Comparison of ENCODE assay signal across 8 cellular contexts in genomic region chr19:48738557-48739399, GRCh38. TPM values are rescaled to one million over a fixed set of nuclear protein-coding genes. Genes with fewer than 3 reads are reported as not detected.
DNase-seq lines count a peak whose midpoint lies in the region; ATAC-seq and TF ChIP-seq lines count a peak whose summit lies in the region.

No MANE protein-coding gene starts in this region.

- no peak overlapping the region for H3K27ac Mint-ChIP-seq in T-helper 17 cell

- peak overlapping the region; percentile 66 for H3K27ac ChIP-seq in angular gyrus (ENCODE audit: low read depth, low read length)
- H3K27ac ChIP-seq in right atrium auricular region = peak overlapping the region; percentile 79 to 80
- H3K27ac ChIP-seq in psoas muscle = peak overlapping the region; percentile 78

- POLR2A ChIA-PET in HEK293T (lab: Yijun Ruan, JAX) = interaction anchor here (0.5 to 3.0 kb wide), 16 partner anchors 8 to 120 kb away, joined by 3 to 17 read pairs (median 4); partner anchors contain the start of genes CA11, IZUMO1, MAMSTR and RPL18

- ATAC-seq in T-helper 17 cell (peak; percentile 94), psoas muscle (peak; percentile 91 to 94 (median 92))

- CTCF ChIA-PET in HEK293T (lab: Yijun Ruan, JAX) = interaction anchor here (0.8 to 1.4 kb wide), 3 partner anchors 49 to 93 kb away, joined by 3 to 4 read pairs (median 4); partner anchors contain the start of gene CA11

- H3K36me3 ChIP-seq in right atrium auricular region (no peaks in the 10 kb centered on the region), psoas muscle (ENCODE audit: insufficient read depth in 1 of 2, low read depth in 1 of 2) (peaks cover 0 to 6% of the 10 kb centered on the region in 2 donors)

- peak overlapping the region; percentile 55 to 63 for H3K4me3 ChIP-seq in right atrium auricular region
- H3K4me3 ChIP-seq in psoas muscle = peak overlapping the region; percentile 68

- H3K4me1 ChIP-seq in right atrium auricular region (peaks cover 0 to 17% of the 10 kb centered on the region in 2 donors), psoas muscle (peaks cover 5% of the 10 kb centered on the region)

- peaks cover 13% of the 10 kb centered on the region for H3K4me1 Mint-ChIP-seq in T-helper 17 cell

- DNase-seq in EH (ENCODE audit: low read depth) (peak; percentile 83), HEK293T (ENCODE audit: extremely low spot score) (peak; percentile 98), NCI-H146 (lab: John Stamatoyannopoulos, UW) (peak; percentile 96), T-helper 17 cell (peak; percentile 86 to 97 (median 92)), right atrium auricular region (ENCODE audit: low spot score) (peak; percentile 84), psoas muscle (peak; percentile 94 to 96), ureter (ENCODE audit: low spot score) (peak; percentile 95)

- WGBS in psoas muscle, 3 donors = 2 to 3% (median 2%) methylated on average over 38 to 94 of the region's 95 CpGs

- intact Hi-C loops in psoas muscle (cut with DNase I) = loop anchor here in 1 of 2 donors (5.0 kb wide), 1 partner anchor 61 kb away; no protein-coding TSS in a partner anchor

- H3K4me3 Mint-ChIP-seq in T-helper 17 cell = peak overlapping the region; percentile 60

- H3K27me3 Mint-ChIP-seq in T-helper 17 cell = no peaks in the 10 kb centered on the region

- TF ChIP-seq CTCF in right atrium auricular region (IDR thresholded peaks at IDR 0.05) = peak; percentile 55 to 66
- TF ChIP-seq CTCF in psoas muscle (IDR thresholded peaks at IDR 0.05) = peak; percentile 47

- H3K9me3 ChIP-seq in T-helper 17 cell (ENCODE audit: control insufficient read depth, low read length, poor library complexity, severe bottlenecking) (no peaks in the 10 kb centered on the region), right atrium auricular region (no peaks in the 10 kb centered on the region), psoas muscle (no peaks in the 10 kb centered on the region)

- H3K27me3 ChIP-seq in right atrium auricular region = no peaks in the 10 kb centered on the region
- H3K27me3 ChIP-seq in psoas muscle (ENCODE audit: insufficient read depth in 3 of 3, low read length in 2 of 3) = no peaks in the 10 kb centered on the region

- no peaks in the 10 kb centered on the region for H3K36me3 Mint-ChIP-seq in T-helper 17 cell (ENCODE audit: low read depth)

TF ChIP-seq in HEK293T, 16 proteins besides CTCF, POLR2A, EP300 and RAD21:
- TF ChIP-seq FOXK2 (IDR thresholded peaks at IDR 0.05) (no peak), ELF4 (IDR thresholded peaks at IDR 0.05) (no peak), ARNT (IDR thresholded peaks at IDR 0.05) (0 out of 2 replicates have a peak, but pooled peaks have one; percentile 35)

RNA-seq across cellular contexts. Expression of gene RASIP1, which starts 1.6 kb away (rescaled TPM):
- under 1 TPM; 0.10 to 0.12 TPM for total RNA-seq in T-helper 17 cell
- 10 to 100 TPM; 13.6 to 22.9 TPM for total RNA-seq in right atrium auricular region
- 1 to 10 TPM; 6.9 to 9.7 (median 8.0) TPM for total RNA-seq in psoas muscle
- 1 to 10 TPM; 3.9 to 7.7 (median 4.9) TPM for polyA plus RNA-seq in psoas muscle
- 21.2 TPM for total RNA-seq in ureter

RNA-seq across cellular contexts. Expression of gene IZUMO1, which starts 7.9 kb away (rescaled TPM):
- total RNA-seq in T-helper 17 cell = not detected
- total RNA-seq in right atrium auricular region = not detected
- under 1 TPM in 3 of 4 donors, not detected in 1; 0.26 to 0.76 (median 0.36) TPM for total RNA-seq in psoas muscle
- polyA plus RNA-seq in psoas muscle = under 1 TPM in 2 of 3 donors, not detected in 1; 0.18 to 0.66 TPM
- 0.91 TPM for total RNA-seq in ureter

RNA-seq across cellular contexts. Expression of gene FUT1, which starts 13.7 kb away (rescaled TPM):
- total RNA-seq in T-helper 17 cell (under 1 TPM; 0.07 to 0.16 TPM), right atrium auricular region (1 to 10 TPM; 3.1 to 3.3 TPM), psoas muscle (1 to 10 TPM; 1.6 to 2.3 (median 2.0) TPM), ureter (5.0 TPM)
- polyA plus RNA-seq in psoas muscle = 1 to 10 TPM; 1.1 to 1.3 (median 1.3) TPM

RNA-seq across cellular contexts. Expression of gene FGF21, which starts 16.5 kb away (rescaled TPM):
- not detected for total RNA-seq in T-helper 17 cell
- not detected for total RNA-seq in right atrium auricular region
- total RNA-seq in psoas muscle = 1 to 10 TPM in 2 of 4 donors, not detected in 2; 1.7 to 6.2 TPM
- polyA plus RNA-seq in psoas muscle = under 1 TPM in 2 of 3 donors, not detected in 1; 0.06 to 0.31 TPM
- total RNA-seq in ureter = not detected

RNA-seq across cellular contexts. Expression of gene MAMSTR, which starts 19.3 kb away (rescaled TPM):
- total RNA-seq in T-helper 17 cell (under 1 TPM; 0.42 to 0.60 TPM), right atrium auricular region (1 to 10 TPM in 1 of 2 donors, under 1 TPM in 1; 0.70 to 2.4 TPM), psoas muscle (10 to 100 TPM in 3 of 4 donors, 1 to 10 TPM in 1; 7.9 to 50.9 (median 32.9) TPM), ureter (2.2 TPM)
- 10 to 100 TPM in 1 of 3 donors, 1 to 10 TPM in 2; 3.1 to 10.5 (median 8.4) TPM for polyA plus RNA-seq in psoas muscle

Comparison
In these comparisons a context has a peak if more than half of its experiments do, and no peak if none do; other contexts are left out.
1. Peak in every context shown above with its lines: DNase-seq, ATAC-seq, H3K4me3 ChIP-seq and H3K27ac ChIP-seq.
2. RNA of gene RASIP1, which starts 1.6 kb away (total RNA-seq): 13.6 to 22.9 TPM in right atrium auricular region, 21.2 TPM in ureter (single experiment) and 6.9 to 9.7 TPM in psoas muscle; 0.10 to 0.12 TPM in T-helper 17 cell; every median in the first group is over 4 times any median in the second.